In the genomic region with DNA sequence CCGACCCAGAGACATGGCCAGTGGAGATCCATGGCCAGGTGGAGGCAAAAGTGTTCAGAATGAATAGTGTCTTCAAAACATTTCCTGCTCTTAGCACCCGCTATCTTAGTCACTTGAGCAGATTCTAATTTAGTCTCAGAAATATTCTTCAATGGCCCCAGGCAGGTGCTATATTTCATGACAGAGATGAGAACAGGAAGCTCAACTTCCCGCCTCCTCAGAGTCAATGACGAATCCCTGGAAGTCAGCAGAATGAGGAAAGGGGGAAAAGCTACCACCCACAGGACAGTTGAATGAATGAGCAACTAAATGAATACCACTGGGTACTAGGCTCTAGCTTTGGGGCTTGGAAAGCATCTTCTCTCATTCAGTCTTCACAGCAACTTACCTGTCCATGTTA, we compare ENCODE assay signal across 24 cellular contexts.
DNase-seq lines count a peak whose midpoint lies in the region; ATAC-seq and TF ChIP-seq lines count a peak whose summit lies in the region.
"Had no signal": no experiment of that assay in that cellular context is flagged by ENCODE, and none has a peak within 500 bp of the region (broad histone marks: within the 10 kb centered on the region; RNA-seq: fewer than 3 reads in every experiment).

No MANE protein-coding gene starts in this region.

- no peaks in the 10 kb centered on the region for H4K20me1 ChIP-seq in mammary epithelial cell (ENCODE audit: insufficient read depth, low read length)

- peak; percentile 27; the same call in 1 of the 3 replicates for ATAC-seq in RWPE2 (ENCODE audit: low read depth)
- ATAC-seq: GM12878 had no signal

- H2AFZ ChIP-seq in mammary epithelial cell (ENCODE audit: low read depth, low read length), result no peak overlapping the region

- 28% methylated on average over 4 of the region's 4 CpGs for WGBS in mammary epithelial cell (ENCODE audit: low coverage, missing lambda C conversion rate)

- no peak overlapping the region for H3K4me3 ChIP-seq in RWPE2 (ENCODE audit: severe bottlenecking)
- H3K4me3 ChIP-seq in epithelial cell of esophagus (ENCODE audit: low read length), result no peak overlapping the region
- H3K4me3 ChIP-seq in mammary epithelial cell (replicated peaks in 1 of 3; ENCODE audit: insufficient read depth in 1 of 3, low read depth in 2 of 3, low read length in 3 of 3), result no peak overlapping the region
- H3K4me3 ChIP-seq: BLaER1, GM12878 had no signal

- BruUV-seq in mammary epithelial cell (replicated peaks; lab: Mats Ljungman, UMichigan), result no TSS peak

- H3K36me3 ChIP-seq in RWPE2 (ENCODE audit: low read depth) (no peaks in the 10 kb centered on the region), mammary epithelial cell (ENCODE audit: insufficient read depth, low read length) (no peaks in the 10 kb centered on the region)
- H3K36me3 ChIP-seq: BE2C, BLaER1 had no signal

- TF ChIP-seq CTCF in RWPE2 (IDR thresholded peaks at IDR 0.05; ENCODE audit: poor library complexity, severe bottlenecking), result no peak
- no peak for TF ChIP-seq CTCF in epithelial cell of esophagus (IDR thresholded peaks at IDR 0.05; ENCODE audit: insufficient read depth, low read depth, low read length, missing control alignments)
- no peak for TF ChIP-seq CTCF in mammary epithelial cell (conservative IDR thresholded peaks at IDR 0.05 in 1 of 2, IDR thresholded peaks at IDR 0.05 in 1 of 2; ENCODE audit: extremely low read depth in 1 of 2, insufficient read depth in 1 of 2, low read depth in 1 of 2, low read length in 2 of 2)

- CTCF ChIA-PET in mammary epithelial cell (lab: Charles Lee; ENCODE audit: low non-redundant PET), result interaction anchor here (0.8 kb wide), 1 partner anchor 24 kb away, joined by 4 read pairs; no protein-coding TSS in a partner anchor

- H3K27ac ChIP-seq in RWPE2 (ENCODE audit: poor library complexity, severe bottlenecking) (no peak overlapping the region), mammary epithelial cell (ENCODE audit: insufficient read depth, low read depth, low read length) (no peak overlapping the region)
- H3K27ac ChIP-seq: BLaER1 had no signal

- dilution Hi-C loops in mammary epithelial cell (cut with HindIII; ENCODE audit: low sequenced_read_pairs), result no loop called here

- intact Hi-C loops in head of caudate nucleus (cut with DNase I) (no loop called here), mammary epithelial cell (cut with micrococcal nuclease) (loop anchor here (5.0 kb wide), 1 partner anchor 109 kb away; no protein-coding TSS in a partner anchor)

- DNase-seq in RWPE2 (ENCODE audit: low spot score) (no peak), epithelial cell of esophagus (ENCODE audit: low read depth) (peak; percentile 24), head of caudate nucleus (peak in 33 of 42 donors; percentile 3 to 87 (median 57)), putamen (ENCODE audit: low spot score) (peak; percentile 21), amniotic stem cell (lab: John Stamatoyannopoulos, UW) (no peak), mammary epithelial cell (no peak), H4 (ENCODE audit: low spot score) (no peak), kidney glomerular epithelial cell (lab: John Stamatoyannopoulos, UW) (no peak)
- DNase-seq: 8988T; ACHN; BE2C; CD4-positive, alpha-beta memory T cell; CD4-positive, CD25-positive, alpha-beta regulatory T cell; CD8-positive, alpha-beta memory T cell; COR-L47; DMS 273 treated with DMSO at 0.1 percent for 48 hours; DMS153; DMS53; DMS79; DND-41; EL; GDM1 had no signal

- H3K27me3 ChIP-seq in RWPE2 (ENCODE audit: insufficient read depth, poor library complexity, severe bottlenecking) (no peaks in the 10 kb centered on the region), mammary epithelial cell (ENCODE audit: insufficient read depth, low read length) (no peaks in the 10 kb centered on the region)
- H3K27me3 ChIP-seq: BLaER1 had no signal

- no peak overlapping the region for H3K9ac ChIP-seq in mammary epithelial cell (ENCODE audit: insufficient read depth, low read length)
- H3K9ac ChIP-seq: BLaER1 had no signal

- no peak overlapping the region for H3K4me2 ChIP-seq in mammary epithelial cell (ENCODE audit: insufficient read depth, low read depth, low read length)
- H3K4me2 ChIP-seq: BLaER1 had no signal

- no peaks in the 10 kb centered on the region for H3K79me2 ChIP-seq in mammary epithelial cell (ENCODE audit: insufficient read depth, low read length)

- H3K9me3 ChIP-seq in RWPE2 (ENCODE audit: severe bottlenecking) (no peaks in the 10 kb centered on the region), mammary epithelial cell (replicated peaks; ENCODE audit: insufficient read depth, low read length) (no peaks in the 10 kb centered on the region)
- H3K9me3 ChIP-seq: BE2C, BLaER1 had no signal

- in situ Hi-C loops in mammary epithelial cell (cut with MboI; ENCODE audit: low sequenced_read_pairs in 2 of 2), result no loop called here

- H3K4me1 ChIP-seq in RWPE2 (ENCODE audit: insufficient read depth, poor library complexity, severe bottlenecking) (no peaks in the 10 kb centered on the region), mammary epithelial cell (ENCODE audit: insufficient read depth, low read length) (peaks cover 6% of the 10 kb centered on the region)
- H3K4me1 ChIP-seq: BE2C had no signal

Comparison
In these comparisons a context has a peak if more than half of its experiments do, and no peak if none do; other contexts are left out.
1. DNase-seq: peak in epithelial cell of esophagus (single experiment), head of caudate nucleus (33 of 42) and putamen (single experiment); none in RWPE2 (single experiment), amniotic stem cell (single experiment), mammary epithelial cell (single experiment), H4 (single experiment) and kidney glomerular epithelial cell (single experiment).